In genomic region chr6:75202676-75203131, GRCh38 we compare ENCODE assay signal across 13 cellular contexts. TPM values are rescaled to one million over a fixed set of nuclear protein-coding genes. Genes with fewer than 3 reads are reported as not detected.
DNase-seq lines count a peak whose midpoint lies in the region; ATAC-seq and TF ChIP-seq lines count a peak whose summit lies in the region.
"Had no signal": no experiment of that assay in that cellular context is flagged by ENCODE, and none has a peak within 500 bp of the region (broad histone marks: within the 10 kb centered on the region; RNA-seq: fewer than 3 reads in every experiment).

No MANE protein-coding gene starts in this region.

- no peaks in the 10 kb centered on the region for H3K9me3 ChIP-seq in right atrium auricular region
- H3K9me3 ChIP-seq: upper lobe of left lung had no signal

- peak overlapping the region in 6 of 10 donors; percentile 49 to 69 (median 54) for H3K4me3 Mint-ChIP-seq in naive thymus-derived CD8-positive, alpha-beta T cell

- DNase-seq in right atrium auricular region (ENCODE audit: low spot score) (no peak), left ventricle myocardium superior (no peak), epithelial cell of esophagus (ENCODE audit: low read depth) (peak; percentile 42), NCI-H748 (lab: John Stamatoyannopoulos, UW; ENCODE audit: unreplicated experiment) (no peak), HuH-7 (ENCODE audit: low spot score) (no peak), T-helper 2 cell (no peak)
- DNase-seq in naive thymus-derived CD8-positive, alpha-beta T cell, result no peak
- DNase-seq: AML-193; MM.1S; stimulated activated CD4-positive, alpha-beta T cell treated with anti-CD3 and anti-CD28 coated beads, Interleukin-4, amount 100 ng/mL, for 1 hour had no signal

- H3K4me1 ChIP-seq in right atrium auricular region, result peaks cover 0 to 50% of the 10 kb centered on the region in 2 donors

- no peaks in the 10 kb centered on the region for H3K36me3 ChIP-seq in right atrium auricular region
- H3K36me3 ChIP-seq: upper lobe of left lung had no signal

- H3K4me3 ChIP-seq in right atrium auricular region, result peak overlapping the region in 1 of 2 donors; percentile 36
- peak overlapping the region; percentile 51 for H3K4me3 ChIP-seq in epithelial cell of esophagus (ENCODE audit: low read length)

- H3K27ac ChIP-seq in right atrium auricular region, result peak overlapping the region; percentile 33 to 36
- H3K27ac ChIP-seq: upper lobe of left lung had no signal

- H3K27me3 ChIP-seq in right atrium auricular region, result no peaks in the 10 kb centered on the region

- POLR2A ChIA-PET in naive thymus-derived CD8-positive, alpha-beta T cell (lab: Charles Lee), result interaction anchor here (0.6 kb wide), 1 partner anchor 8 kb away, joined by 3 read pairs; no protein-coding TSS in a partner anchor

- peaks cover 51 to 79% (median 73%) of the 10 kb centered on the region in 5 donors for H3K27me3 Mint-ChIP-seq in naive thymus-derived CD8-positive, alpha-beta T cell

- H3K36me3 Mint-ChIP-seq in naive thymus-derived CD8-positive, alpha-beta T cell, result no peaks in the 10 kb centered on the region

- ATAC-seq in left ventricle myocardium superior (no peak), GM18867 (IDR thresholded peaks at IDR 0.05; ENCODE audit: unreplicated experiment) (no peak)
- no peak for ATAC-seq in naive thymus-derived CD8-positive, alpha-beta T cell
- ATAC-seq: activated T-helper 17 cell treated with anti-CD3 and anti-CD28 coated beads, Interleukin-2, amount 50 U/mL, for 72 hours had no signal

- H3K27ac Mint-ChIP-seq in naive thymus-derived CD8-positive, alpha-beta T cell, result no peak overlapping the region
- H3K27ac Mint-ChIP-seq: activated T-helper 17 cell treated with anti-CD3 and anti-CD28 coated beads, Interleukin-2, amount 50 U/mL, for 72 hours had no signal

- intact Hi-C loops in left ventricle myocardium superior (cut with micrococcal nuclease), result no loop called here

- peaks cover 27 to 47% (median 45%) of the 10 kb centered on the region in 4 donors for H3K4me1 Mint-ChIP-seq in naive thymus-derived CD8-positive, alpha-beta T cell

- TF ChIP-seq CTCF in right atrium auricular region (IDR thresholded peaks at IDR 0.05), result no peak
- TF ChIP-seq CTCF in epithelial cell of esophagus (IDR thresholded peaks at IDR 0.05; ENCODE audit: insufficient read depth, low read depth, low read length, missing control alignments), result no peak

- H3K9me3 Mint-ChIP-seq in naive thymus-derived CD8-positive, alpha-beta T cell, result no peaks in the 10 kb centered on the region
- H3K9me3 Mint-ChIP-seq: activated T-helper 17 cell treated with anti-CD3 and anti-CD28 coated beads, Interleukin-2, amount 50 U/mL, for 72 hours had no signal

RNA-seq across cellular contexts. Expression of gene COL12A1, which starts 3.1 kb away (rescaled TPM):
- total RNA-seq in right atrium auricular region (10 to 100 TPM; 28.6 to 29.7 TPM), left ventricle myocardium superior (9.5 TPM)
- total RNA-seq in naive thymus-derived CD8-positive, alpha-beta T cell, result not detected
- not detected for polyA plus RNA-seq in naive thymus-derived CD8-positive, alpha-beta T cell
- total RNA-seq: activated T-helper 17 cell treated with anti-CD3 and anti-CD28 coated beads, Interleukin-2, amount 50 U/mL, for 72 hours had no signal

RNA-seq across cellular contexts. Expression of gene COX7A2, which starts 40.9 kb away (rescaled TPM):
- total RNA-seq in right atrium auricular region (1,000 to 10,000 TPM in 1 of 2 donors, 100 to 1,000 TPM in 1; 647 to 2,028 TPM), left ventricle myocardium superior (911 TPM)
- 100 to 1,000 TPM; 198 to 213 TPM for total RNA-seq in naive thymus-derived CD8-positive, alpha-beta T cell
- 1,000 to 10,000 TPM in 1 of 3 donors, 100 to 1,000 TPM in 2; 788 to 1,025 (median 870) TPM for polyA plus RNA-seq in naive thymus-derived CD8-positive, alpha-beta T cell

Comparison
In these comparisons a context has a peak if more than half of its experiments do, and no peak if none do; other contexts are left out.
1. RNA of gene COL12A1, which starts 3.1 kb away (total RNA-seq): 28.6 to 29.7 TPM in right atrium auricular region and 9.5 TPM in left ventricle myocardium superior (single experiment); not detected in naive thymus-derived CD8-positive, alpha-beta T cell; every median in the first group is over 10 times any median in the second.